Comparison of ENCODE assay signal across 26 cellular contexts in genomic region chr3:132154619-132155018, GRCh38.
"Had no signal": no experiment of that assay in that cellular context is flagged by ENCODE, and none has a peak within 500 bp of the region (broad histone marks: within the 10 kb centered on the region; RNA-seq: fewer than 3 reads in every experiment).

No MANE protein-coding gene starts in this region.

- H3K36me3 ChIP-seq: left lung, lower lobe of right lung, neural progenitor cell, neutrophil, right atrium auricular region, sigmoid colon, spleen, suprapubic skin, thoracic aorta, tibial artery, upper lobe of right lung had no signal

- H3K4me1 ChIP-seq: left lung, lower lobe of right lung, neural progenitor cell, parathyroid adenoma, psoas muscle, right atrium auricular region, sigmoid colon, spleen, suprapubic skin, tibial artery, upper lobe of right lung had no signal

- H3K27me3 ChIP-seq: left lung, neural progenitor cell, right atrium auricular region, sigmoid colon, suprapubic skin, tibial artery, upper lobe of right lung had no signal

- H3K9ac ChIP-seq: neural progenitor cell, parathyroid adenoma had no signal

- DNase-seq: hypothalamus; immature natural killer cell; kidney; left colon; left lung; lower lobe of right lung; mammary epithelial cell; mesenchymal stem cell; naive thymus-derived CD8-positive, alpha-beta T cell; occipital lobe; psoas muscle; sigmoid colon; small intestine; spleen; stimulated activated CD4-positive, alpha-beta T cell treated with anti-CD3 and anti-CD28 coated beads, Interleukin-4, amount 100 ng/mL, for 24 hours; stimulated activated naive CD4-positive, alpha-beta T cell; tibial artery; trophoblast cell; upper lobe of right lung had no signal

- ATAC-seq: left colon; left lung; lower lobe of right lung; naive thymus-derived CD8-positive, alpha-beta T cell; psoas muscle; stimulated activated effector memory CD8-positive, alpha-beta T cell treated with anti-CD3 and anti-CD28 coated beads, Interleukin-12 subunit alpha, Interleukin-12 subunit beta, amount 100 ng/mL, for 72 hours; upper lobe of right lung had no signal

- H3K79me2 ChIP-seq: parathyroid adenoma had no signal

- H3K27ac ChIP-seq: left lung, lower lobe of right lung, neural progenitor cell, neutrophil, parathyroid adenoma, psoas muscle, right atrium auricular region, sigmoid colon, spleen, suprapubic skin, thoracic aorta, tibial artery, upper lobe of right lung had no signal

- H3K4me3 ChIP-seq: left lung, lower lobe of right lung, neural progenitor cell, psoas muscle, right atrium auricular region, sigmoid colon, spleen, suprapubic skin, thoracic aorta, tibial artery, upper lobe of right lung had no signal

- H3K9me3 ChIP-seq: left lung, lower lobe of right lung, neutrophil, psoas muscle, right atrium auricular region, sigmoid colon, suprapubic skin, thoracic aorta, tibial artery, upper lobe of right lung had no signal

- H3K4me2 ChIP-seq: neural progenitor cell had no signal

- H2AFZ ChIP-seq: neural progenitor cell, parathyroid adenoma had no signal
